In genomic region chr11:12845739-12846358, GRCh38 we compare ENCODE assay signal across 8 cellular contexts.
A peak's percentile ranks its signal among the peaks of the same experiment; 100 is the strongest.
DNase-seq lines count a peak whose midpoint lies in the region; ATAC-seq, FAIRE-seq and TF ChIP-seq lines count a peak whose summit lies in the region.

No MANE protein-coding gene starts in this region.

- no peak for TF ChIP-seq CTCF in chondrocyte (IDR thresholded peaks at IDR 0.05)

- no peak for FAIRE-seq in GM12892 (lab: Jason Lieb, UNC)

- H3K4me1 Mint-ChIP-seq in chondrocyte (ENCODE audit: low read depth): peaks cover 71% of the 10 kb centered on the region

- 54 to 80% methylated on average over 2 to 7 of the region's 10 CpGs for WGBS in mesodermal cell (ENCODE audit: insufficient coverage in 2 of 2), 2 experiments

- no peak overlapping the region for H3K27ac ChIP-seq in BLaER1 treated with 17β-estradiol and CSF1 and Interleukin-3, amounts not matched to agents 10 nM and 100 nM
- peak overlapping the region; percentile 83 for H3K27ac ChIP-seq in mesodermal cell (ENCODE audit: low read depth, low read length, severe bottlenecking)

- H3K4me1 ChIP-seq in BLaER1 treated with 17β-estradiol and CSF1 and Interleukin-3, amounts not matched to agents 10 nM and 100 nM: peaks cover 10 to 47% (median 41%) of the 10 kb centered on the region in 10 experiments
- H3K4me1 ChIP-seq in mesodermal cell (ENCODE audit: control insufficient read depth, insufficient read depth, low read length, poor library complexity, severe bottlenecking): peaks cover 44% of the 10 kb centered on the region

- no peaks in the 10 kb centered on the region for H3K9me3 Mint-ChIP-seq in chondrocyte (ENCODE audit: low read depth)

- peak overlapping the region; percentile 75 for H3K27ac Mint-ChIP-seq in chondrocyte (ENCODE audit: unreplicated experiment)

- no peaks in the 10 kb centered on the region for H3K27me3 Mint-ChIP-seq in chondrocyte (ENCODE audit: low read depth)

- H3K4me2 ChIP-seq in BLaER1 treated with 17β-estradiol and CSF1 and Interleukin-3, amounts not matched to agents 10 nM and 100 nM: peak overlapping the region in 8 of 11 experiments; percentile 26 to 70 (median 51); a peak in 15 of 22 replicates

- DNase-seq in NCI-H2029 (lab: John Stamatoyannopoulos, UW) (peak; percentile 90), chondrocyte (ENCODE audit: low spot score) (no peak), GM12892 (ENCODE audit: insufficient read length) (no peak), activated gamma-delta T cell treated with Interleukin-2 at 50 U/mL for 16 hours (no peak)
- no peak for DNase-seq in activated T-cell treated with anti-CD3 and anti-CD28 coated beads, Interleukin-2, amount 50 U/mL, for 48 hours

- H4K20me1 ChIP-seq in BLaER1 treated with 17β-estradiol and CSF1 and Interleukin-3, amounts not matched to agents 10 nM and 100 nM: no peaks in the 10 kb centered on the region

- H3K27me3 ChIP-seq in BLaER1 treated with 17β-estradiol and CSF1 and Interleukin-3, amounts not matched to agents 10 nM and 100 nM: no peaks in the 10 kb centered on the region

- no peak for ATAC-seq in HG02884 (IDR thresholded peaks at IDR 0.05; ENCODE audit: unreplicated experiment)

- no peak for TF ChIP-seq POLR2A in GM12892 (IDR thresholded peaks at IDR 0.05; ENCODE audit: low read depth, low read length)

- H3K36me3 ChIP-seq in BLaER1 treated with 17β-estradiol and CSF1 and Interleukin-3, amounts not matched to agents 10 nM and 100 nM: no peaks in the 10 kb centered on the region
- H3K36me3 ChIP-seq in mesodermal cell (ENCODE audit: control insufficient read depth, insufficient read depth, low read length): peaks cover 26% of the 10 kb centered on the region

- peak overlapping the region; percentile 31 for H3K4me3 Mint-ChIP-seq in chondrocyte (ENCODE audit: unreplicated experiment)

- no peaks in the 10 kb centered on the region for H3K9me3 ChIP-seq in BLaER1 treated with 17β-estradiol and CSF1 and Interleukin-3, amounts not matched to agents 10 nM and 100 nM (replicated peaks in 1 of 11)
- no peaks in the 10 kb centered on the region for H3K9me3 ChIP-seq in mesodermal cell (ENCODE audit: control insufficient read depth, low read length)

- no peaks in the 10 kb centered on the region for H3K36me3 Mint-ChIP-seq in chondrocyte (ENCODE audit: low read depth)

- H3K4me3 ChIP-seq in BLaER1 treated with 17β-estradiol and CSF1 and Interleukin-3, amounts not matched to agents 10 nM and 100 nM: no peak overlapping the region
- no peak overlapping the region for H3K4me3 ChIP-seq in mesodermal cell (ENCODE audit: extremely low read depth, insufficient read depth, low read length, poor library complexity, severe bottlenecking)

- no peak overlapping the region for H3K9ac ChIP-seq in BLaER1 treated with 17β-estradiol and CSF1 and Interleukin-3, amounts not matched to agents 10 nM and 100 nM
